In genomic region chr3:149004622-149005021, GRCh38 we compare ENCODE assay signal across 13 cellular contexts. TPM values are rescaled to one million over a fixed set of nuclear protein-coding genes. Genes with fewer than 3 reads are reported as not detected.
DNase-seq lines count a peak whose midpoint lies in the region; ATAC-seq and TF ChIP-seq lines count a peak whose summit lies in the region.
"Had no signal": no experiment of that assay in that cellular context is flagged by ENCODE, and none has a peak within 500 bp of the region (broad histone marks: within the 10 kb centered on the region; RNA-seq: fewer than 3 reads in every experiment).

No MANE protein-coding gene starts in this region.

- no peaks in the 10 kb centered on the region for H3K9me3 Mint-ChIP-seq in CD8-positive, alpha-beta T cell

- H3K4me2 ChIP-seq in mesenchymal stem cell (ENCODE audit: low read length, poor library complexity, severe bottlenecking): peak overlapping the region; percentile 42

- H4K8ac ChIP-seq in mesenchymal stem cell (ENCODE audit: low read length): peak overlapping the region; percentile 1

- H3K27me3 ChIP-seq in CD8-positive, alpha-beta T cell (ENCODE audit: insufficient read depth, low read length): no peaks in the 10 kb centered on the region
- H3K27me3 ChIP-seq in body of pancreas (no peaks in the 10 kb centered on the region), mesenchymal stem cell (ENCODE audit: control insufficient read depth in 1 of 2, insufficient read depth in 1 of 2, low read length in 2 of 2) (no peaks in the 10 kb centered on the region), esophagus squamous epithelium (no peaks in the 10 kb centered on the region)
- H3K27me3 ChIP-seq: SJSA1 had no signal

- no peak overlapping the region for H2BK12ac ChIP-seq in mesenchymal stem cell (ENCODE audit: low read length in 2 of 2)

- peaks cover 5% of the 10 kb centered on the region for H3K4me1 ChIP-seq in CD8-positive, alpha-beta T cell (ENCODE audit: insufficient read depth, low read length)
- H3K4me1 ChIP-seq in body of pancreas (no peaks in the 10 kb centered on the region), mesenchymal stem cell (ENCODE audit: control insufficient read depth, insufficient read depth, low read depth, low read length) (peaks cover 11% of the 10 kb centered on the region), esophagus squamous epithelium (peaks cover 0 to 13% (median 4%) of the 10 kb centered on the region in 3 donors)
- H3K4me1 ChIP-seq: SJSA1 had no signal

- no peaks in the 10 kb centered on the region for H3K27me3 Mint-ChIP-seq in CD8-positive, alpha-beta T cell (ENCODE audit: low read depth)

- H3K27ac Mint-ChIP-seq in CD8-positive, alpha-beta T cell: peak overlapping the region; percentile 46

- H3K36me3 Mint-ChIP-seq in CD8-positive, alpha-beta T cell: peaks cover 63% of the 10 kb centered on the region

- H3K4me1 Mint-ChIP-seq in CD8-positive, alpha-beta T cell (ENCODE audit: low read depth): peaks cover 22% of the 10 kb centered on the region

- 56 to 68% methylated on average over 4 of the region's 4 CpGs for WGBS in body of pancreas, 2 donors
- WGBS in mesenchymal stem cell: 44% methylated on average over 4 of the region's 4 CpGs
- 38 to 60% methylated on average over 4 of the region's 4 CpGs for WGBS in esophagus squamous epithelium, 2 donors

- no peak for TF ChIP-seq POLR2A in body of pancreas (IDR thresholded peaks at IDR 0.05)
- TF ChIP-seq POLR2A in esophagus squamous epithelium (IDR thresholded peaks at IDR 0.05): no peak

- H3K14ac ChIP-seq in mesenchymal stem cell (ENCODE audit: low read length in 2 of 2): no peak overlapping the region

- H2AK5ac ChIP-seq in mesenchymal stem cell (ENCODE audit: low read length, severe bottlenecking): no peak overlapping the region

- peak overlapping the region; percentile 45 to 85 for H3K18ac ChIP-seq in mesenchymal stem cell (ENCODE audit: low read depth in 1 of 2, low read length in 2 of 2)

- no peaks in the 10 kb centered on the region for H3K9me3 ChIP-seq in CD8-positive, alpha-beta T cell (ENCODE audit: low read length)
- H3K9me3 ChIP-seq in body of pancreas (no peaks in the 10 kb centered on the region), mesenchymal stem cell (ENCODE audit: control insufficient read depth, low read length) (no peaks in the 10 kb centered on the region), esophagus squamous epithelium (no peaks in the 10 kb centered on the region)
- H3K9me3 ChIP-seq: SJSA1 had no signal

- peak overlapping the region; percentile 37 for H3K9ac ChIP-seq in mesenchymal stem cell (ENCODE audit: low read length)

- H3K79me1 ChIP-seq in mesenchymal stem cell (replicated peaks; ENCODE audit: low read length, poor library complexity, severe bottlenecking): peaks cover 18% of the 10 kb centered on the region

- no peak overlapping the region for H2BK5ac ChIP-seq in mesenchymal stem cell (ENCODE audit: low read depth, low read length, poor library complexity, severe bottlenecking)

- no peak for TF ChIP-seq CTCF in CD8-positive, alpha-beta T cell (IDR thresholded peaks at IDR 0.05)
- TF ChIP-seq CTCF in body of pancreas (IDR thresholded peaks at IDR 0.05) (no peak), esophagus squamous epithelium (IDR thresholded peaks at IDR 0.05) (no peak)

- no peak overlapping the region for H4K91ac ChIP-seq in mesenchymal stem cell (ENCODE audit: low read length)

- POLR2A ChIA-PET in CD8-positive, alpha-beta T cell (lab: Charles Lee): no interaction called here

- H3K23ac ChIP-seq in mesenchymal stem cell (ENCODE audit: low read length in 2 of 2): peak overlapping the region in 1 of 2 experiments; percentile 59

- H2AFZ ChIP-seq in mesenchymal stem cell (ENCODE audit: low read depth, low read length): no peak overlapping the region

- H2BK120ac ChIP-seq in mesenchymal stem cell (ENCODE audit: low read depth, low read length): no peak overlapping the region

- DNase-seq in CD8-positive, alpha-beta T cell: no peak
- DNase-seq in NCI-H1105 treated with DMSO at 0.1 percent for 48 hours (lab: John Stamatoyannopoulos, UW) (peak; percentile 69), body of pancreas (peak in 3 of 4 donors; percentile 32 to 50 (median 48)), mesenchymal stem cell (peak; percentile 39), NCI-H1694 (lab: John Stamatoyannopoulos, UW) (no peak), esophagus squamous epithelium (lab: John Stamatoyannopoulos, UW) (no peak)
- DNase-seq in activated effector memory CD4-positive, alpha-beta T cell treated with Interleukin-2 at 50 U/mL for 16 hours: no peak
- DNase-seq: activated CD8-positive, alpha-beta memory T cell treated with anti-CD3 and anti-CD28 coated beads for 24 hours; KG1; small intestine; stimulated activated naive CD8-positive, alpha-beta T cell treated with anti-CD3 and anti-CD28 coated beads, Interleukin-15, Interleukin-2, amounts not matched to agents 100 U/mL and 50 U/mL, for 24 hours had no signal

- CTCF ChIA-PET in CD8-positive, alpha-beta T cell (lab: Charles Lee): interaction anchor here (0.9 to 1.6 kb wide), 2 partner anchors 11 to 49 kb away, joined by 3 read pairs; no protein-coding TSS in a partner anchor

- no peak overlapping the region for H2BK15ac ChIP-seq in mesenchymal stem cell (ENCODE audit: low read depth, poor library complexity, severe bottlenecking)

- intact Hi-C loops in CD8-positive, alpha-beta T cell (cut with DNase I, micrococcal nuclease): no loop called here
- intact Hi-C loops in body of pancreas (cut with DNase I): no loop called here
- intact Hi-C loops in esophagus squamous epithelium (cut with DNase I): no loop called here

- H3K36me3 ChIP-seq in CD8-positive, alpha-beta T cell (ENCODE audit: insufficient read depth, low read length): no peaks in the 10 kb centered on the region
- peaks cover 0 to 10% of the 10 kb centered on the region in 2 donors for H3K36me3 ChIP-seq in body of pancreas (replicated peaks in 1 of 2; ENCODE audit: insufficient read depth in 1 of 2, low read depth in 2 of 2)
- H3K36me3 ChIP-seq in mesenchymal stem cell (ENCODE audit: control insufficient read depth in 1 of 2, insufficient read depth in 2 of 2, low read depth in 1 of 2, low read length in 2 of 2): peaks cover 7 to 77% of the 10 kb centered on the region in 2 experiments
- peaks cover 0 to 43% (median 5%) of the 10 kb centered on the region in 3 donors for H3K36me3 ChIP-seq in esophagus squamous epithelium

- no peak overlapping the region for H3K4ac ChIP-seq in mesenchymal stem cell (ENCODE audit: low read depth in 1 of 2, low read length in 2 of 2)

- no peak overlapping the region for H3K4me3 ChIP-seq in CD8-positive, alpha-beta T cell (ENCODE audit: low read depth, low read length)
- no peak overlapping the region for H3K4me3 ChIP-seq in body of pancreas
- H3K4me3 ChIP-seq in mesenchymal stem cell (ENCODE audit: insufficient read depth in 1 of 2, low read depth in 1 of 2, low read length in 2 of 2): no peak overlapping the region
- no peak overlapping the region for H3K4me3 ChIP-seq in esophagus squamous epithelium
- H3K4me3 ChIP-seq: SJSA1 had no signal

- no peak overlapping the region for H3K4me3 Mint-ChIP-seq in CD8-positive, alpha-beta T cell

- H3K27ac ChIP-seq in CD8-positive, alpha-beta T cell (ENCODE audit: low read depth, low read length): no peak overlapping the region
- no peak overlapping the region for H3K27ac ChIP-seq in body of pancreas
- H3K27ac ChIP-seq in mesenchymal stem cell (ENCODE audit: low read length, poor library complexity, severe bottlenecking): peak overlapping the region; percentile 84
- peak overlapping the region in 1 of 4 donors; percentile 4 for H3K27ac ChIP-seq in esophagus squamous epithelium
- H3K27ac ChIP-seq: SJSA1 had no signal

- no peak for ATAC-seq in CD8-positive, alpha-beta T cell
- ATAC-seq in body of pancreas (peak; percentile 52), GM21423 (IDR thresholded peaks at IDR 0.05; ENCODE audit: unreplicated experiment) (no peak)
- ATAC-seq: stimulated activated naive CD8-positive, alpha-beta T cell treated with anti-CD3 and anti-CD28 coated beads, Interleukin-15, Interleukin-2, amounts not matched to agents 100 U/mL and 50 U/mL, for 24 hours had no signal

RNA-seq across cellular contexts. Expression of gene GYG1, which starts 13.3 kb away (rescaled TPM):
- 10 to 100 TPM; 29.4 to 35.2 TPM for total RNA-seq in CD8-positive, alpha-beta T cell
- total RNA-seq in body of pancreas (10 to 100 TPM in 1 of 2 donors, 1 to 10 TPM in 1; 8.9 to 16.3 TPM), esophagus squamous epithelium (10 to 100 TPM; 16.6 to 55.5 (median 35.8) TPM)
- 59.2 TPM for polyA plus RNA-seq in mesenchymal stem cell (2013, experiment 1 of 2)
- 59.2 TPM for polyA plus RNA-seq in mesenchymal stem cell (2013, experiment 2 of 2)

Comparison
In these comparisons a context has a peak if more than half of its experiments do, and no peak if none do; other contexts are left out.
1. DNase-seq: peak in NCI-H1105 treated with DMSO at 0.1 percent for 48 hours (single experiment), body of pancreas (3 of 4) and mesenchymal stem cell (single experiment); none in CD8-positive, alpha-beta T cell (0 of 7), NCI-H1694 (single experiment), activated effector memory CD4-positive, alpha-beta T cell treated with Interleukin-2 at 50 U/mL for 16 hours (single experiment) and esophagus squamous epithelium (single experiment).